8 cellular contexts compared by ENCODE assay signal in genomic region chr15:99454941-99455795, GRCh38.
DNase-seq lines count a peak whose midpoint lies in the region; ATAC-seq and TF ChIP-seq lines count a peak whose summit lies in the region.

No MANE protein-coding gene starts in this region.

- H3K9me3 Mint-ChIP-seq in osteocyte (ENCODE audit: unreplicated experiment), result peaks cover 6% of the 10 kb centered on the region
- H3K9me3 Mint-ChIP-seq in CD4-positive, alpha-beta T cell, result peaks cover 5% of the 10 kb centered on the region

- no peak overlapping the region for H3K4me3 ChIP-seq in BLaER1
- H3K4me3 ChIP-seq in RWPE2 (ENCODE audit: severe bottlenecking), result no peak overlapping the region

- H3K4me1 Mint-ChIP-seq in osteocyte (ENCODE audit: unreplicated experiment), result peaks cover 61% of the 10 kb centered on the region
- H3K4me1 Mint-ChIP-seq in CD4-positive, alpha-beta T cell (ENCODE audit: low read depth), result peaks cover 19% of the 10 kb centered on the region

- H3K4me2 ChIP-seq in BLaER1, result peak overlapping the region; percentile 94

- peak; percentile 100 for ATAC-seq in RWPE2 (ENCODE audit: low read depth)
- no peak for ATAC-seq in CD4-positive, alpha-beta T cell (ENCODE audit: poor library complexity)
- no peak for ATAC-seq in GM19395 (IDR thresholded peaks at IDR 0.05; ENCODE audit: unreplicated experiment)

- no peaks in the 10 kb centered on the region for H3K36me3 Mint-ChIP-seq in osteocyte (ENCODE audit: unreplicated experiment)
- H3K36me3 Mint-ChIP-seq in CD4-positive, alpha-beta T cell (ENCODE audit: low read depth), result no peaks in the 10 kb centered on the region

- H3K27ac ChIP-seq in BLaER1, result peak overlapping the region; percentile 91
- H3K27ac ChIP-seq in RWPE2 (ENCODE audit: poor library complexity, severe bottlenecking), result peak overlapping the region; percentile 80
- no peak overlapping the region for H3K27ac ChIP-seq in CD4-positive, alpha-beta T cell (ENCODE audit: low read depth, low read length)

- CTCF ChIA-PET in CD4-positive, alpha-beta T cell (lab: Charles Lee), result interaction anchor here (0.6 kb wide), 2 partner anchors 23 to 802 kb away, joined by 3 to 4 read pairs; no protein-coding TSS in a partner anchor

- DNase-seq in RWPE2 (ENCODE audit: low spot score) (peak; percentile 98), fibroblast of the conjunctiva (ENCODE audit: low read depth) (peak; percentile 78), osteocyte (ENCODE audit: extremely low spot score, unreplicated experiment) (peak; percentile 92), NCI-H345 (lab: John Stamatoyannopoulos, UW) (no peak)
- no peak for DNase-seq in CD4-positive, alpha-beta T cell
- no peak for DNase-seq in activated T-cell treated with anti-CD3 and anti-CD28 coated beads, Interleukin-2, amount 50 U/mL, for 1 hour

- H3K27me3 ChIP-seq in BLaER1 (no peaks in the 10 kb centered on the region), RWPE2 (ENCODE audit: insufficient read depth, poor library complexity, severe bottlenecking) (no peaks in the 10 kb centered on the region)
- H3K27me3 ChIP-seq in CD4-positive, alpha-beta T cell (ENCODE audit: control insufficient read depth, insufficient read depth, low read length), result no peaks in the 10 kb centered on the region

- peak overlapping the region; percentile 47 for H3K9ac ChIP-seq in BLaER1

- intact Hi-C loops in CD4-positive, alpha-beta T cell (cut with DNase I, micrococcal nuclease), result no loop called here

- TF ChIP-seq CTCF in RWPE2 (IDR thresholded peaks at IDR 0.05; ENCODE audit: poor library complexity, severe bottlenecking) (no peak), osteocyte (IDR thresholded peaks at IDR 0.05) (no peak)
- TF ChIP-seq CTCF in CD4-positive, alpha-beta T cell (IDR thresholded peaks at IDR 0.05), result no peak

- H3K4me1 ChIP-seq in BLaER1 (peaks cover 70% of the 10 kb centered on the region), RWPE2 (ENCODE audit: insufficient read depth, poor library complexity, severe bottlenecking) (peaks cover 24% of the 10 kb centered on the region)

- H3K27me3 Mint-ChIP-seq in osteocyte (ENCODE audit: unreplicated experiment), result no peaks in the 10 kb centered on the region
- H3K27me3 Mint-ChIP-seq in CD4-positive, alpha-beta T cell, result no peaks in the 10 kb centered on the region

- H3K9me3 ChIP-seq in BLaER1 (peaks cover 22% of the 10 kb centered on the region), RWPE2 (ENCODE audit: severe bottlenecking) (no peaks in the 10 kb centered on the region)
- no peaks in the 10 kb centered on the region for H3K9me3 ChIP-seq in CD4-positive, alpha-beta T cell (ENCODE audit: control insufficient read depth, low read length)

- no peak overlapping the region for H3K4me3 Mint-ChIP-seq in osteocyte (ENCODE audit: unreplicated experiment)
- no peak overlapping the region for H3K4me3 Mint-ChIP-seq in CD4-positive, alpha-beta T cell

- peak overlapping the region; percentile 92 for H3K27ac Mint-ChIP-seq in osteocyte (ENCODE audit: unreplicated experiment)
- no peak overlapping the region for H3K27ac Mint-ChIP-seq in CD4-positive, alpha-beta T cell

- H3K36me3 ChIP-seq in BLaER1 (no peaks in the 10 kb centered on the region), RWPE2 (ENCODE audit: low read depth) (no peaks in the 10 kb centered on the region)

- POLR2A ChIA-PET in CD4-positive, alpha-beta T cell (lab: Charles Lee), result no interaction called here

- no peaks in the 10 kb centered on the region for H4K20me1 ChIP-seq in BLaER1

Comparison
In these comparisons a context has a peak if more than half of its experiments do, and no peak if none do; other contexts are left out.
1. DNase-seq: peak in RWPE2 (single experiment), fibroblast of the conjunctiva (single experiment) and osteocyte (single experiment); none in CD4-positive, alpha-beta T cell (0 of 10), activated T-cell treated with anti-CD3 and anti-CD28 coated beads, Interleukin-2, amount 50 U/mL, for 1 hour (single experiment) and NCI-H345 (single experiment).